In genomic region chr10:75547391-75548298, GRCh38 we compare ENCODE assay signal across 12 cellular contexts.
DNase-seq lines count a peak whose midpoint lies in the region; ATAC-seq and TF ChIP-seq lines count a peak whose summit lies in the region.
"Had no signal": no experiment of that assay in that cellular context is flagged by ENCODE, and none has a peak within 500 bp of the region (broad histone marks: within the 10 kb centered on the region; RNA-seq: fewer than 3 reads in every experiment).

No MANE protein-coding gene starts in this region.

- H3K27me3 ChIP-seq in SJSA1 (replicated peaks) (no peaks in the 10 kb centered on the region), tibial artery (no peaks in the 10 kb centered on the region)
- H3K27me3 ChIP-seq: heart right ventricle had no signal

- DNase-seq in NOMO-1 treated with DMSO at 0.1 percent for 48 hours (lab: John Stamatoyannopoulos, UW; ENCODE audit: unreplicated experiment) (peak; percentile 57), NOMO-1 treated with dmso at 0.1 percent for 144 hours (lab: John Stamatoyannopoulos, UW; ENCODE audit: unreplicated experiment) (no peak), SJSA1 (ENCODE audit: low read depth in 1 of 2, low spot score in 2 of 2) (peak; percentile 86 to 88), fibroblast of pulmonary artery (ENCODE audit: low read depth) (peak; percentile 74), tibial artery (no peak), NCI-H2107 treated with DMSO at 0.1 percent for 48 hours (lab: John Stamatoyannopoulos, UW; ENCODE audit: unreplicated experiment) (no peak), hippocampal formation (lab: John Stamatoyannopoulos, UW) (no peak)
- DNase-seq: activated CD4-positive, alpha-beta T cell treated with anti-CD3 and anti-CD28 coated beads, Interleukin-2, amount 10 ng/mL, durations not matched to agents 7 days and 5 days; heart right ventricle had no signal

- no peaks in the 10 kb centered on the region for H3K36me3 ChIP-seq in SJSA1
- no peaks in the 10 kb centered on the region for H3K36me3 ChIP-seq in tibial artery
- H3K36me3 ChIP-seq: heart right ventricle had no signal

- H3K4me1 ChIP-seq in SJSA1 (replicated peaks): peaks cover 46% of the 10 kb centered on the region
- peaks cover 0 to 34% (median 7%) of the 10 kb centered on the region in 4 donors for H3K4me1 ChIP-seq in tibial artery
- H3K4me1 ChIP-seq: parathyroid adenoma had no signal

- no peak for ATAC-seq in GM18519 (IDR thresholded peaks at IDR 0.05; ENCODE audit: low FRiP score, unreplicated experiment)

- H3K27ac ChIP-seq in SJSA1: peak overlapping the region; percentile 73
- H3K27ac ChIP-seq in tibial artery: peak overlapping the region; percentile 5 to 33
- H3K27ac ChIP-seq: 22Rv1, parathyroid adenoma had no signal

- H3K9me3 ChIP-seq in SJSA1 (replicated peaks) (no peaks in the 10 kb centered on the region), tibial artery (no peaks in the 10 kb centered on the region)

- intact Hi-C loops in tibial artery (cut with DNase I; ENCODE audit: low total_unique reads): no loop called here

- TF ChIP-seq CTCF in fibroblast of pulmonary artery (IDR thresholded peaks at IDR 0.05; ENCODE audit: low read length, missing control alignments): no peak
- no peak for TF ChIP-seq CTCF in tibial artery (IDR thresholded peaks at IDR 0.05)

- H3K4me3 ChIP-seq in SJSA1 (no peak overlapping the region), fibroblast of pulmonary artery (replicated peaks; ENCODE audit: low read depth, low read length) (no peak overlapping the region), tibial artery (no peak overlapping the region)
- H3K4me3 ChIP-seq: heart right ventricle had no signal

Comparison
In these comparisons a context has a peak if more than half of its experiments do, and no peak if none do; other contexts are left out.
1. DNase-seq: peak in NOMO-1 treated with DMSO at 0.1 percent for 48 hours (single experiment), SJSA1 (2 of 2) and fibroblast of pulmonary artery (single experiment); none in NOMO-1 treated with dmso at 0.1 percent for 144 hours (single experiment), tibial artery (0 of 2), NCI-H2107 treated with DMSO at 0.1 percent for 48 hours (single experiment) and hippocampal formation (0 of 2).